In the genomic region with DNA sequence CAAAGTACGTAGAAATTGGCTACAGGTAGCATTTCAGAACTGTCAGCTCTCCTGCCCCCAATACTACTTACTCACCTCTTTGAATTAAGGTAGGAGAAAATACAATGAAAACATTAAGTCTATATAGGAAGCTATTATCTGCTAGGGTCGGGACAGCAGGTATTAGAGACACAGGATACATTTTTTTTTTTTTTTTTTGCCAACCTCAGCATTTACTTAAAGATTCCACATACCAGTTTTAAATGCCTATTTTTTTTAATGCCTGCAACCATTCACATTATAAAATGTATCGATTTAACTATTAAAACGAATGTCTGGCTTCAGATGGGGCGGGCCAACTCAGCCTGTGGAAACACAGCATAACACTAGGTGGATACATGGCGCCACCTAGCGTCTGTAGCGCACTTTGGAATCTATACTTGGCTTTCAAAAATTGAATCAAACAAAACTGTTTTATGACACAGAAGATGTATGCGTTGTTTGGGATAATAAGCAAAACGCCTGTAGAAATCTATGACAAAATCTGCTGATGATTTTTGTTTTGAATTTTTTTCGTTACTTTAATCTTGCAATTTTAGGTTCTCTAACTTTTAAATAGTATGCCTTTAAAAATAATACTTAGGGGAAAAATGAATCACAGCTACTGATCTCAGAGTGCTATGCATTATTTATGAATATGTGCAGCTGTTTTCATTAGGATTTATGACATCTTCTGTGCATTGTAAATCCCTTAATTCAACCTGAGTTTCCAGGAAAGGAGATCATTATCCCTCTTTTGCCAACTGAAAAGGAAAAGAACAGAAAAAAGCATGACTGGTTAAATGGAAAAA, we compare ENCODE assay signal across 8 cellular contexts.
DNase-seq lines count a peak whose midpoint lies in the region; ATAC-seq, FAIRE-seq and TF ChIP-seq lines count a peak whose summit lies in the region.

No MANE protein-coding gene starts in this region.

- no peak overlapping the region for H3K4me3 ChIP-seq in left ventricle myocardium inferior
- no peak overlapping the region for H3K4me3 ChIP-seq in sigmoid colon

- H3K27me3 ChIP-seq in left ventricle myocardium inferior (ENCODE audit: low read depth) (peaks cover 17% of the 10 kb centered on the region), sigmoid colon (no peaks in the 10 kb centered on the region)

- H3K36me3 Mint-ChIP-seq in activated naive CD8-positive, alpha-beta T cell treated with anti-CD3 and anti-CD28 coated beads, Interleukin-2, amount 50 U/mL, for 24 hours (ENCODE audit: low read depth) = no peaks in the 10 kb centered on the region

- no peak overlapping the region for H3K27ac Mint-ChIP-seq in activated naive CD8-positive, alpha-beta T cell treated with anti-CD3 and anti-CD28 coated beads, Interleukin-2, amount 50 U/mL, for 24 hours

- H3K4me3 Mint-ChIP-seq in activated naive CD8-positive, alpha-beta T cell treated with anti-CD3 and anti-CD28 coated beads, Interleukin-2, amount 50 U/mL, for 24 hours = no peak overlapping the region

- H3K9me3 Mint-ChIP-seq in activated naive CD8-positive, alpha-beta T cell treated with anti-CD3 and anti-CD28 coated beads, Interleukin-2, amount 50 U/mL, for 24 hours = no peaks in the 10 kb centered on the region

- TF ChIP-seq EP300 in sigmoid colon (IDR thresholded peaks at IDR 0.05) = no peak

- intact Hi-C loops in left ventricle myocardium inferior (cut with micrococcal nuclease) (no loop called here), sigmoid colon (cut with DNase I) (loop anchor here (2.0 to 10.0 kb wide), 2 partner anchors 538 to 1174 kb away; partner anchors contain the start of gene RHBDD1)

- H3K36me3 ChIP-seq in left ventricle myocardium inferior = no peaks in the 10 kb centered on the region
- no peaks in the 10 kb centered on the region for H3K36me3 ChIP-seq in sigmoid colon

- TF ChIP-seq CTCF in left ventricle myocardium inferior (IDR thresholded peaks at IDR 0.05; ENCODE audit: borderline replicate concordance) = peak; percentile 86
- TF ChIP-seq CTCF in sigmoid colon (IDR thresholded peaks at IDR 0.05) = peak; percentile 21 to 81 (median 56)

- no peaks in the 10 kb centered on the region for H3K4me1 Mint-ChIP-seq in activated naive CD8-positive, alpha-beta T cell treated with anti-CD3 and anti-CD28 coated beads, Interleukin-2, amount 50 U/mL, for 24 hours

- FAIRE-seq in GM12891 (lab: Jason Lieb, UNC) = peak; percentile 71

- H3K27me3 Mint-ChIP-seq in activated naive CD8-positive, alpha-beta T cell treated with anti-CD3 and anti-CD28 coated beads, Interleukin-2, amount 50 U/mL, for 24 hours = peaks cover 20% of the 10 kb centered on the region

- H3K9me3 ChIP-seq in left ventricle myocardium inferior (replicated peaks) (no peaks in the 10 kb centered on the region), sigmoid colon (no peaks in the 10 kb centered on the region)

- peak; percentile 14 for DNase-seq in GM12891 (ENCODE audit: insufficient read length, low spot score)
- peak; percentile 79 for DNase-seq in NAMALWA (ENCODE audit: low spot score)
- peak; percentile 31 for DNase-seq in SW480 (ENCODE audit: low spot score)
- peak; percentile 78 for DNase-seq in activated naive CD8-positive, alpha-beta T cell treated with anti-CD3 and anti-CD28 coated beads, Interleukin-2, amount 50 U/mL, for 24 hours
- DNase-seq in left ventricle myocardium inferior = peak; percentile 59
- peak; percentile 76 for DNase-seq in sigmoid colon
- no peak for DNase-seq in cortex of kidney (lab: John Stamatoyannopoulos, UW)

- H3K4me1 ChIP-seq in left ventricle myocardium inferior (no peaks in the 10 kb centered on the region), sigmoid colon (no peaks in the 10 kb centered on the region)

- ATAC-seq in HG02571 (IDR thresholded peaks at IDR 0.05; ENCODE audit: unreplicated experiment) = peak; percentile 84
- no peak for ATAC-seq in activated naive CD8-positive, alpha-beta T cell treated with anti-CD3 and anti-CD28 coated beads, Interleukin-2, amount 50 U/mL, for 24 hours

- TF ChIP-seq POLR2A in GM12891 (IDR thresholded peaks at IDR 0.05; ENCODE audit: low read depth, low read length) (no peak), sigmoid colon (IDR thresholded peaks at IDR 0.05) (no peak)

- H3K27ac ChIP-seq in left ventricle myocardium inferior (replicated peaks) = no peak overlapping the region
- no peak overlapping the region for H3K27ac ChIP-seq in sigmoid colon

- WGBS in sigmoid colon, 2 donors = 14 to 20% methylated on average over 11 of the region's 11 CpGs

TF ChIP-seq in GM12891, 5 proteins besides CTCF, POLR2A, EP300 and RAD21:
- TF ChIP-seq POLR2AphosphoS5 (IDR thresholded peaks at IDR 0.05; ENCODE audit: low read depth, low read length) (no peak), POU2F2 (IDR thresholded peaks at IDR 0.05; ENCODE audit: low read depth, low read length) (no peak), SPI1 (IDR thresholded peaks at IDR 0.05; ENCODE audit: low read depth, low read length) (no peak), TAF1 (IDR thresholded peaks at IDR 0.05; ENCODE audit: low read depth, low read length) (no peak), PAX5 (IDR thresholded peaks at IDR 0.05; ENCODE audit: insufficient read depth, low read length, severe bottlenecking) (no peak)
